ENCODE assay signal across 1 cellular context in genomic region chr10:110916554-110917346, GRCh38.
TF ChIP-seq lines count a peak whose summit lies in the region.

No MANE protein-coding gene starts in this region.

TF ChIP-seq in HCT116, 20 proteins besides CTCF, POLR2A, EP300 and RAD21 (continued from another document):
- TF ChIP-seq, protein P1, sequence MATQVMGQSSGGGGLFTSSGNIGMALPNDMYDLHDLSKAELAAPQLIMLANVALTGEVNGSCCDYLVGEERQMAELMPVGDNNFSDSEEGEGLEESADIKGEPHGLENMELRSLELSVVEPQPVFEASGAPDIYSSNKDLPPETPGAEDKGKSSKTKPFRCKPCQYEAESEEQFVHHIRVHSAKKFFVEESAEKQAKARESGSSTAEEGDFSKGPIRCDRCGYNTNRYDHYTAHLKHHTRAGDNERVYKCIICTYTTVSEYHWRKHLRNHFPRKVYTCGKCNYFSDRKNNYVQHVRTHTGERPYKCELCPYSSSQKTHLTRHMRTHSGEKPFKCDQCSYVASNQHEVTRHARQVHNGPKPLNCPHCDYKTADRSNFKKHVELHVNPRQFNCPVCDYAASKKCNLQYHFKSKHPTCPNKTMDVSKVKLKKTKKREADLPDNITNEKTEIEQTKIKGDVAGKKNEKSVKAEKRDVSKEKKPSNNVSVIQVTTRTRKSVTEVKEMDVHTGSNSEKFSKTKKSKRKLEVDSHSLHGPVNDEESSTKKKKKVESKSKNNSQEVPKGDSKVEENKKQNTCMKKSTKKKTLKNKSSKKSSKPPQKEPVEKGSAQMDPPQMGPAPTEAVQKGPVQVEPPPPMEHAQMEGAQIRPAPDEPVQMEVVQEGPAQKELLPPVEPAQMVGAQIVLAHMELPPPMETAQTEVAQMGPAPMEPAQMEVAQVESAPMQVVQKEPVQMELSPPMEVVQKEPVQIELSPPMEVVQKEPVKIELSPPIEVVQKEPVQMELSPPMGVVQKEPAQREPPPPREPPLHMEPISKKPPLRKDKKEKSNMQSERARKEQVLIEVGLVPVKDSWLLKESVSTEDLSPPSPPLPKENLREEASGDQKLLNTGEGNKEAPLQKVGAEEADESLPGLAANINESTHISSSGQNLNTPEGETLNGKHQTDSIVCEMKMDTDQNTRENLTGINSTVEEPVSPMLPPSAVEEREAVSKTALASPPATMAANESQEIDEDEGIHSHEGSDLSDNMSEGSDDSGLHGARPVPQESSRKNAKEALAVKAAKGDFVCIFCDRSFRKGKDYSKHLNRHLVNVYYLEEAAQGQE (IDR thresholded peaks at IDR 0.05; ENCODE audit: low read depth), result no peak
- no peak for TF ChIP-seq CBX3 (IDR thresholded peaks at IDR 0.05; ENCODE audit: low read depth)
- no peak for TF ChIP-seq ZBTB33 (IDR thresholded peaks at IDR 0.05; ENCODE audit: extremely low read depth, insufficient replicate concordance, low read length)
- TF ChIP-seq TCF7L2 (IDR thresholded peaks at IDR 0.05; ENCODE audit: borderline replicate concordance, extremely low read depth, insufficient read depth, insufficient read length), result no peak
- no peak for TF ChIP-seq ELF1 (IDR thresholded peaks at IDR 0.05; ENCODE audit: borderline replicate concordance, low read depth)
- TF ChIP-seq SP1 (IDR thresholded peaks at IDR 0.05; ENCODE audit: low read depth), result no peak
- TF ChIP-seq POLR2AphosphoS5 (IDR thresholded peaks at IDR 0.05; ENCODE audit: low read depth, low read length), result no peak
- no peak for TF ChIP-seq EZH2 (IDR thresholded peaks at IDR 0.05)
- no peak for TF ChIP-seq CEBPB (IDR thresholded peaks at IDR 0.05; ENCODE audit: low read depth)
